ENCODE assay signal across 26 cellular contexts in genomic region chr20:21265457-21266190, GRCh38. TPM values are rescaled to one million over a fixed set of nuclear protein-coding genes. Genes with fewer than 3 reads are reported as not detected.
DNase-seq lines count a peak whose midpoint lies in the region; TF ChIP-seq lines count a peak whose summit lies in the region.
"Had no signal": no experiment of that assay in that cellular context is flagged by ENCODE, and none has a peak within 500 bp of the region (broad histone marks: within the 10 kb centered on the region; RNA-seq: fewer than 3 reads in every experiment).

No MANE protein-coding gene starts in this region.

- H3K27me3 ChIP-seq in osteoblast (ENCODE audit: insufficient read depth, low read length), result peaks cover 5% of the 10 kb centered on the region
- H3K27me3 ChIP-seq in tibial artery, result no peaks in the 10 kb centered on the region
- H3K27me3 ChIP-seq in spleen (replicated peaks in 1 of 7), result peaks cover 0 to 7% (median 0%) of the 10 kb centered on the region in 7 donors
- H3K27me3 ChIP-seq: gastroesophageal sphincter, hepatocyte, sigmoid colon, tibial nerve had no signal

- H3K4me1 ChIP-seq in osteoblast (ENCODE audit: insufficient read depth, low read length) (no peaks in the 10 kb centered on the region), tibial artery (no peaks in the 10 kb centered on the region), spleen (no peaks in the 10 kb centered on the region)
- H3K4me1 ChIP-seq: gastroesophageal sphincter, lower lobe of right lung, prostate gland, sigmoid colon, tibial nerve had no signal

- peak; percentile 54 for DNase-seq in COR-L47 (lab: John Stamatoyannopoulos, UW)
- DNase-seq in NB4 (ENCODE audit: low read depth), result peak; percentile 15
- peak; percentile 2 for DNase-seq in NCI-H524 treated with DMSO at 0.1 percent for 48 hours (lab: John Stamatoyannopoulos, UW)
- DNase-seq in osteoblast (ENCODE audit: insufficient read length, low spot score, missing footprints), result peak; percentile 67
- DNase-seq in tibial artery, result no peak
- DNase-seq in D341Med (ENCODE audit: low spot score), result no peak
- DNase-seq in spleen, result no peak
- DNase-seq: activated CD4-positive, alpha-beta T cell treated with anti-CD3 and anti-CD28 coated beads, Interleukin-2, amount 50 U/mL, for 1 hour; activated effector memory CD4-positive, alpha-beta T cell treated with anti-CD3 and anti-CD28 coated beads, Interleukin-2, amount 50 U/mL, for 16 hours; activated T-cell treated with anti-CD3 and anti-CD28 coated beads, Interleukin-2, amount 50 U/mL, for 24 hours; Calu3; EL; lower lobe of right lung; midbrain; naive thymus-derived CD4-positive, alpha-beta T cell; NCI-H748 treated with DMSO at 0.1 percent for 48 hours; SHP77; sigmoid colon; stimulated activated CD4-positive, alpha-beta T cell treated with anti-CD3 and anti-CD28 coated beads, Interleukin-4, amount 100 ng/mL, for 24 hours; SW 1271 had no signal

- H3K4me2 ChIP-seq in osteoblast (ENCODE audit: insufficient read depth, low read length), result no peak overlapping the region
- H3K4me2 ChIP-seq: hepatocyte had no signal

- H3K36me3 ChIP-seq in osteoblast (ENCODE audit: insufficient read depth, low read length) (no peaks in the 10 kb centered on the region), tibial artery (no peaks in the 10 kb centered on the region), spleen (no peaks in the 10 kb centered on the region)
- H3K36me3 ChIP-seq: gastroesophageal sphincter, lower lobe of right lung, prostate gland, sigmoid colon, tibial nerve had no signal

- H3K9me3 ChIP-seq in osteoblast (ENCODE audit: low read depth, low read length) (no peaks in the 10 kb centered on the region), tibial artery (peaks cover 0 to 8% (median 0%) of the 10 kb centered on the region in 3 donors), spleen (peaks cover 0 to 11% (median 2%) of the 10 kb centered on the region in 8 donors)
- H3K9me3 ChIP-seq: prostate gland had no signal

- WGBS in spleen, 5 donors, result 76 to 81% (median 78%) methylated on average over 11 to 12 of the region's 12 CpGs

- no peak overlapping the region for H2AFZ ChIP-seq in osteoblast (ENCODE audit: low read length)
- H2AFZ ChIP-seq: hepatocyte had no signal

- H3K4me3 ChIP-seq in NB4 (ENCODE audit: low read depth, low read length), result no peak overlapping the region
- H3K4me3 ChIP-seq in osteoblast (ENCODE audit: insufficient read depth, low read length), result no peak overlapping the region
- no peak overlapping the region for H3K4me3 ChIP-seq in tibial artery
- no peak overlapping the region for H3K4me3 ChIP-seq in spleen
- H3K4me3 ChIP-seq: gastroesophageal sphincter, GM12878, hepatocyte, K562, lower lobe of right lung, prostate gland, sigmoid colon, tibial nerve had no signal

- TF ChIP-seq POLR2A in NB4 (IDR thresholded peaks at IDR 0.05; ENCODE audit: extremely low read depth, insufficient read length) (no peak), spleen (IDR thresholded peaks at IDR 0.05) (no peak)

- TF ChIP-seq CTCF in NB4 (IDR thresholded peaks at IDR 0.05; ENCODE audit: low read depth, low read length), result no peak
- no peak for TF ChIP-seq CTCF in osteoblast (IDR thresholded peaks at IDR 0.05; ENCODE audit: extremely low read depth, low read depth, low read length)
- TF ChIP-seq CTCF in tibial artery (IDR thresholded peaks at IDR 0.05), result no peak
- no peak for TF ChIP-seq CTCF in spleen (IDR thresholded peaks at IDR 0.05 in 8 of 11, conservative IDR thresholded peaks at IDR 0.05 in 3 of 11)

- H3K27ac ChIP-seq in osteoblast (ENCODE audit: low read depth, low read length) (no peak overlapping the region), tibial artery (no peak overlapping the region), spleen (no peak overlapping the region)
- H3K27ac ChIP-seq: gastroesophageal sphincter, hepatocyte, lower lobe of right lung, prostate gland, sigmoid colon, tibial nerve had no signal

- intact Hi-C loops in tibial artery (cut with DNase I; ENCODE audit: low total_unique reads) (no loop called here), spleen (cut with DNase I; ENCODE audit: low total_unique reads) (no loop called here)

- no peaks in the 10 kb centered on the region for H4K20me1 ChIP-seq in osteoblast (ENCODE audit: insufficient read depth, low read length)

- no peaks in the 10 kb centered on the region for H3K79me2 ChIP-seq in osteoblast (ENCODE audit: insufficient read depth, low read length)
- H3K79me2 ChIP-seq: hepatocyte had no signal

RNA-seq across cellular contexts. Expression of gene XRN2, which starts 37.5 kb away (rescaled TPM):
- total RNA-seq in osteoblast (124 and 125 TPM in 2 replicates), spleen (10 to 100 TPM; 54.9 to 92.6 (median 66.2) TPM)
- polyA plus RNA-seq in spleen, result 10 to 100 TPM; 19.3 to 27.5 (median 20.2) TPM

Comparison
In these comparisons a context has a peak if more than half of its experiments do, and no peak if none do; other contexts are left out.
1. DNase-seq: peak in COR-L47 (single experiment), NB4 (single experiment), NCI-H524 treated with DMSO at 0.1 percent for 48 hours (single experiment) and osteoblast (single experiment); none in tibial artery (0 of 2), D341Med (single experiment) and spleen (single experiment).